ENCODE assay signal across 8 cellular contexts in genomic region chr6:89829591-89830384, GRCh38. TPM values are rescaled to one million over a fixed set of nuclear protein-coding genes. Genes with fewer than 3 reads are reported as not detected.
A peak's percentile ranks its signal among the peaks of the same experiment; 100 is the strongest.
DNase-seq lines count a peak whose midpoint lies in the region; ATAC-seq, FAIRE-seq and TF ChIP-seq lines count a peak whose summit lies in the region.

Gene CASP8AP2 (plus strand): TSS chr6:89829880.

- H3K9me3 ChIP-seq in kidney (ENCODE audit: control insufficient read depth in 1 of 2, low read length in 2 of 2): no peaks in the 10 kb centered on the region

- TF ChIP-seq CTCF in AG10803 (conservative IDR thresholded peaks at IDR 0.05; ENCODE audit: low read length): no peak
- no peak for TF ChIP-seq CTCF in kidney (IDR thresholded peaks at IDR 0.05; ENCODE audit: borderline replicate concordance, extremely low read depth, insufficient read depth)

- intact Hi-C loops in kidney (cut with DNase I): no loop called here

- H3K4me3 ChIP-seq in AG10803 (ENCODE audit: low read length) (peak within 1 kb of the TSS; percentile 96), kidney (ENCODE audit: low read length in 2 of 2) (peak within 1 kb of the TSS; percentile 93 to 100)

- ATAC-seq in GM19043 (IDR thresholded peaks at IDR 0.05; ENCODE audit: low read depth, unreplicated experiment): peak; percentile 97
- ATAC-seq in HG03378 (IDR thresholded peaks at IDR 0.05; ENCODE audit: unreplicated experiment): peak; percentile 98

- H3K9ac ChIP-seq in kidney (ENCODE audit: low read length in 2 of 2): peak within 1 kb of the TSS; percentile 86 to 90

- DNase-seq in AG10803 (ENCODE audit: low read depth) (peak; percentile 99), NCI-H460 (ENCODE audit: extremely low read depth, low read depth) (peak; percentile 98), cerebellum (ENCODE audit: low spot score) (peak; percentile 98), kidney (peak; percentile 97)
- peak; percentile 87 for DNase-seq in activated CD4-positive, CD25-positive, alpha-beta regulatory T cell treated with anti-CD3 and anti-CD28 coated beads, Interleukin-2, amount 50 U/mL, for 72 hours
- DNase-seq in stimulated activated CD4-positive, alpha-beta T cell treated with anti-CD3 and anti-CD28 coated beads, Interleukin-15, amount 100 ng/mL, for 48 hours (ENCODE audit: low read depth in 2 of 2): peak; percentile 94 to 96

- H3K36me3 ChIP-seq in kidney (ENCODE audit: control insufficient read depth in 1 of 2, insufficient read depth in 2 of 2, low read length in 2 of 2): no peaks in the 10 kb centered on the region

- H3K4me1 ChIP-seq in kidney (ENCODE audit: control insufficient read depth in 1 of 2, insufficient read depth in 1 of 2, low read depth in 1 of 2, low read length in 2 of 2): peaks cover 7% of the 10 kb centered on the region in 2 donors

- H3K27ac ChIP-seq in kidney (ENCODE audit: low read depth in 2 of 2, low read length in 2 of 2): peak within 1 kb of the TSS; percentile 43 to 74

- FAIRE-seq in kidney (lab: Jason Lieb, UNC): peak; percentile 94

RNA-seq across cellular contexts. Expression of gene CASP8AP2, which starts in this region (rescaled TPM):
- total RNA-seq in NCI-H460 (2014; rRNA removed; shearing (Covaris generic)): 7.8 and 8.7 TPM in 2 replicates
- polyA plus RNA-seq in NCI-H460 (2014; cell fraction: nucleus; rRNA removed): 12.0 and 15.5 TPM in 2 replicates
- total RNA-seq in cerebellum (36.7 TPM), kidney (17.5 TPM)
- polyA plus RNA-seq in kidney (ENCODE audit: insufficient read depth, low read depth, low replicate concordance): 2.4 TPM

Comparison
In these comparisons a context has a peak if more than half of its experiments do, and no peak if none do; other contexts are left out.
1. Peak in every context shown above with its lines: DNase-seq, ATAC-seq, H3K4me3 ChIP-seq and H3K27ac ChIP-seq.